ENCODE assay signal across 1 cellular context in the genomic region with DNA sequence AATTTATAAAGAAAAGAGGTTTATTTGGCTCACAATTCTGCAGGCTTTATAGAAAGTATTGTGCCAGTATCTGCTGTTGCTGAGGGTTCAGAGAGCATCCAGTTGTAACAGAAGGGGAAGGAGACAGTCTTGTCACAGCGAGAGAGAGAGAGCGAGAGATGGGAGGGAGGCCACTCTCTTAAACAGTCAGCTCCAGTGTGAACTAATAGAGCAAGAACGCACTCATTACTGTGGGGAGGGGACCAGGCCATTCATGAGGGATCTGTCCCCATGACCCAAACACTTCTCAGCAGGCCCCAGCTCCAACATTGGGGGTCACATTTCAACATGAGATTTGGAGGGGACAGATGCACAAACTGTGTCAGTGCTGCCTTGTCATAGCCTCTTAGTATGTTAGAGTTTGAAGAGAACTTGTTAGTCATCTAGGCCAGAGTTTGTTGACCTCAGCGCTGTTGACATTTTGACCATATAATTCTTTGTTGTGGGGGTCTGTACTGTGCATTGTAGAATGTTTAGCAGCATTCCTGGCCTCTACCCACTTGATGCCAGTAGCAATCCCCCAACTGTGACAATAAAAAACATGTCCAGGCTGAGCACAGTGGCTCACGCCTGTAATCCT.
TF ChIP-seq lines count a peak whose summit lies in the region.

No MANE protein-coding gene starts in this region.

TF ChIP-seq in WTC11, 78 proteins besides CTCF, POLR2A, EP300 and RAD21 (continued from another document):
- TF ChIP-seq ESRRA (CRISPR knock-in tag; IDR thresholded peaks at IDR 0.05; ENCODE audit: borderline replicate concordance) = no peak
- TF ChIP-seq, protein P1, sequence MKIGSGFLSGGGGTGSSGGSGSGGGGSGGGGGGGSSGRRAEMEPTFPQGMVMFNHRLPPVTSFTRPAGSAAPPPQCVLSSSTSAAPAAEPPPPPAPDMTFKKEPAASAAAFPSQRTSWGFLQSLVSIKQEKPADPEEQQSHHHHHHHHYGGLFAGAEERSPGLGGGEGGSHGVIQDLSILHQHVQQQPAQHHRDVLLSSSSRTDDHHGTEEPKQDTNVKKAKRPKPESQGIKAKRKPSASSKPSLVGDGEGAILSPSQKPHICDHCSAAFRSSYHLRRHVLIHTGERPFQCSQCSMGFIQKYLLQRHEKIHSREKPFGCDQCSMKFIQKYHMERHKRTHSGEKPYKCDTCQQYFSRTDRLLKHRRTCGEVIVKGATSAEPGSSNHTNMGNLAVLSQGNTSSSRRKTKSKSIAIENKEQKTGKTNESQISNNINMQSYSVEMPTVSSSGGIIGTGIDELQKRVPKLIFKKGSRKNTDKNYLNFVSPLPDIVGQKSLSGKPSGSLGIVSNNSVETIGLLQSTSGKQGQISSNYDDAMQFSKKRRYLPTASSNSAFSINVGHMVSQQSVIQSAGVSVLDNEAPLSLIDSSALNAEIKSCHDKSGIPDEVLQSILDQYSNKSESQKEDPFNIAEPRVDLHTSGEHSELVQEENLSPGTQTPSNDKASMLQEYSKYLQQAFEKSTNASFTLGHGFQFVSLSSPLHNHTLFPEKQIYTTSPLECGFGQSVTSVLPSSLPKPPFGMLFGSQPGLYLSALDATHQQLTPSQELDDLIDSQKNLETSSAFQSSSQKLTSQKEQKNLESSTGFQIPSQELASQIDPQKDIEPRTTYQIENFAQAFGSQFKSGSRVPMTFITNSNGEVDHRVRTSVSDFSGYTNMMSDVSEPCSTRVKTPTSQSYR (CRISPR knock-in tag; IDR thresholded peaks at IDR 0.05) = no peak
